ENCODE assay signal across 2 cellular contexts in genomic region chr2:12603781-12604180, GRCh38.
A peak's percentile ranks its signal among the peaks of the same experiment; 100 is the strongest.
TF ChIP-seq lines count a peak whose summit lies in the region.

No MANE protein-coding gene starts in this region.

TF ChIP-seq in SK-N-SH, 30 proteins besides CTCF, POLR2A, EP300 and RAD21 (continued from another document):
- TF ChIP-seq, protein P1, sequence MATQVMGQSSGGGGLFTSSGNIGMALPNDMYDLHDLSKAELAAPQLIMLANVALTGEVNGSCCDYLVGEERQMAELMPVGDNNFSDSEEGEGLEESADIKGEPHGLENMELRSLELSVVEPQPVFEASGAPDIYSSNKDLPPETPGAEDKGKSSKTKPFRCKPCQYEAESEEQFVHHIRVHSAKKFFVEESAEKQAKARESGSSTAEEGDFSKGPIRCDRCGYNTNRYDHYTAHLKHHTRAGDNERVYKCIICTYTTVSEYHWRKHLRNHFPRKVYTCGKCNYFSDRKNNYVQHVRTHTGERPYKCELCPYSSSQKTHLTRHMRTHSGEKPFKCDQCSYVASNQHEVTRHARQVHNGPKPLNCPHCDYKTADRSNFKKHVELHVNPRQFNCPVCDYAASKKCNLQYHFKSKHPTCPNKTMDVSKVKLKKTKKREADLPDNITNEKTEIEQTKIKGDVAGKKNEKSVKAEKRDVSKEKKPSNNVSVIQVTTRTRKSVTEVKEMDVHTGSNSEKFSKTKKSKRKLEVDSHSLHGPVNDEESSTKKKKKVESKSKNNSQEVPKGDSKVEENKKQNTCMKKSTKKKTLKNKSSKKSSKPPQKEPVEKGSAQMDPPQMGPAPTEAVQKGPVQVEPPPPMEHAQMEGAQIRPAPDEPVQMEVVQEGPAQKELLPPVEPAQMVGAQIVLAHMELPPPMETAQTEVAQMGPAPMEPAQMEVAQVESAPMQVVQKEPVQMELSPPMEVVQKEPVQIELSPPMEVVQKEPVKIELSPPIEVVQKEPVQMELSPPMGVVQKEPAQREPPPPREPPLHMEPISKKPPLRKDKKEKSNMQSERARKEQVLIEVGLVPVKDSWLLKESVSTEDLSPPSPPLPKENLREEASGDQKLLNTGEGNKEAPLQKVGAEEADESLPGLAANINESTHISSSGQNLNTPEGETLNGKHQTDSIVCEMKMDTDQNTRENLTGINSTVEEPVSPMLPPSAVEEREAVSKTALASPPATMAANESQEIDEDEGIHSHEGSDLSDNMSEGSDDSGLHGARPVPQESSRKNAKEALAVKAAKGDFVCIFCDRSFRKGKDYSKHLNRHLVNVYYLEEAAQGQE (IDR thresholded peaks at IDR 0.05; ENCODE audit: low read depth, low read length), result peak; percentile 86
- TF ChIP-seq ZBTB33 (IDR thresholded peaks at IDR 0.05; ENCODE audit: borderline replicate concordance, low read depth) (no peak), RFX5 (IDR thresholded peaks at IDR 0.05; ENCODE audit: low read length) (no peak), SIN3A (IDR thresholded peaks at IDR 0.05; ENCODE audit: borderline replicate concordance, low read depth, low read length) (no peak), ELF1 (IDR thresholded peaks at IDR 0.05) (no peak)

TF ChIP-seq in SK-N-SH treated with all-trans-retinoic acid at 6 μM for 48 hours, 23 proteins besides CTCF, POLR2A, EP300 and RAD21 (continued from another document):
- TF ChIP-seq CSRNP3 (CRISPR knock-in tag; IDR thresholded peaks at IDR 0.05) (no peak), POU6F1 (CRISPR knock-in tag; IDR thresholded peaks at IDR 0.05; ENCODE audit: borderline replicate concordance, low read depth) (no peak), TSHZ2 (CRISPR knock-in tag; IDR thresholded peaks at IDR 0.05) (no peak), BACH2 (CRISPR knock-in tag; IDR thresholded peaks at IDR 0.05; ENCODE audit: borderline replicate concordance) (no peak), ZNF565 (CRISPR knock-in tag; conservative IDR thresholded peaks at IDR 0.05; ENCODE audit: low read depth) (no peak), RARB (CRISPR knock-in tag; IDR thresholded peaks at IDR 0.05) (no peak), SNAI2 (CRISPR knock-in tag; IDR thresholded peaks at IDR 0.05) (no peak), OSR1 (CRISPR knock-in tag; IDR thresholded peaks at IDR 0.05) (no peak), ZNF70 (CRISPR knock-in tag; IDR thresholded peaks at IDR 0.05) (no peak), ESRRG (CRISPR knock-in tag; IDR thresholded peaks at IDR 0.05) (no peak), ZFP3 (CRISPR knock-in tag; IDR thresholded peaks at IDR 0.05) (no peak), TCF4 (CRISPR knock-in tag; IDR thresholded peaks at IDR 0.05; ENCODE audit: borderline replicate concordance) (no peak), ARNTL (CRISPR knock-in tag; IDR thresholded peaks at IDR 0.05; ENCODE audit: borderline replicate concordance, low read depth) (no peak), ZFP30 (CRISPR knock-in tag; IDR thresholded peaks at IDR 0.05) (no peak), GLIS3 (CRISPR knock-in tag; IDR thresholded peaks at IDR 0.05) (no peak)
